In genomic region chr2:146080925-146081324, GRCh38 we compare ENCODE assay signal across 2 cellular contexts.
TF ChIP-seq lines count a peak whose summit lies in the region.

No MANE protein-coding gene starts in this region.

TF ChIP-seq in HepG2, 621 proteins besides CTCF, POLR2A, EP300 and RAD21 (continued from another document):
- TF ChIP-seq ATAD3A (CRISPR knock-in tag; IDR thresholded peaks at IDR 0.05) (no peak), MAFF (IDR thresholded peaks at IDR 0.05; ENCODE audit: low read depth, low read length) (peak; percentile 48; the same call in 1 of the 2 replicates), ZNF674 (CRISPR knock-in tag; IDR thresholded peaks at IDR 0.05; ENCODE audit: low read depth) (no peak), ZFY (CRISPR knock-in tag; IDR thresholded peaks at IDR 0.05) (no peak), ZNF552 (CRISPR knock-in tag; IDR thresholded peaks at IDR 0.05; ENCODE audit: borderline replicate concordance) (no peak), CHD2 (IDR thresholded peaks at IDR 0.05; ENCODE audit: low read depth, low read length) (no peak), ZFP36L2 (CRISPR knock-in tag; IDR thresholded peaks at IDR 0.05) (no peak), KDM4B (CRISPR knock-in tag; IDR thresholded peaks at IDR 0.05) (no peak), MYNN (CRISPR knock-in tag; IDR thresholded peaks at IDR 0.05; ENCODE audit: low read depth) (no peak), MAFK (conservative IDR thresholded peaks at IDR 0.05 in 1 of 2, IDR thresholded peaks at IDR 0.05 in 1 of 2; ENCODE audit: low read length in 2 of 2) (peak in 1 of 2 experiments; percentile 75; a peak in 2 of 4 replicates)
- TF ChIP-seq, protein P1, sequence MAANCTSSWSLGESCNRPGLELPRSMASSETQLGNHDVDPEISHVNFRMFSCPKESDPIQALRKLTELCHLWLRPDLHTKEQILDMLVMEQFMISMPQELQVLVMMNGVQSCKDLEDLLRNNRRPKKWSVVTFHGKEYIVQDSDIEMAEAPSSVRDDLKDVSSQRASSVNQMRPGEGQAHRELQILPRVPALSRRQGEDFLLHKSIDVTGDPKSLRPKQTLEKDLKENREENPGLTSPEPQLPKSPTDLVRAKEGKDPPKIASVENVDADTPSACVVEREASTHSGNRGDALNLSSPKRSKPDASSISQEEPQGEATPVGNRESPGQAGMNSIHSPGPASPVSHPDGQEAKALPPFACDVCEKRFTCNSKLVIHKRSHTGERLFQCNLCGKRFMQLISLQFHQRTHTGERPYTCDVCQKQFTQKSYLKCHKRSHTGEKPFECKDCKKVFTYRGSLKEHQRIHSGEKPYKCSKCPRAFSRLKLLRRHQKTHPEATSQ (CRISPR knock-in tag; IDR thresholded peaks at IDR 0.05; ENCODE audit: borderline replicate concordance): no peak

TF ChIP-seq in IMR-90, 13 proteins besides CTCF, POLR2A, EP300 and RAD21:
- TF ChIP-seq BHLHE40 (IDR thresholded peaks at IDR 0.05; ENCODE audit: low read depth, low read length): no peak
- TF ChIP-seq MAFK (IDR thresholded peaks at IDR 0.05; ENCODE audit: low read depth, low read length): 0 out of 2 replicates have a peak, but pooled peaks have one; percentile 40
- no peak for TF ChIP-seq RFX5 (IDR thresholded peaks at IDR 0.05; ENCODE audit: low read depth, low read length)
